19 cellular contexts compared by ENCODE assay signal in genomic region chr2:149213764-149214493, GRCh38.
"Had no signal": no experiment of that assay in that cellular context is flagged by ENCODE, and none has a peak within 500 bp of the region (broad histone marks: within the 10 kb centered on the region; RNA-seq: fewer than 3 reads in every experiment).

No MANE protein-coding gene starts in this region.

- DNase-seq: activated CD4-positive, alpha-beta T cell treated with anti-CD3 and anti-CD28 coated beads for 1 hour; activated CD4-positive, alpha-beta T cell treated with anti-CD3 and anti-CD28 coated beads, Interleukin-2, amount 50 U/mL, for 4 hours; activated naive CD4-positive, alpha-beta T cell treated with anti-CD3 and anti-CD28 coated beads for 36 hours; activated naive CD8-positive, alpha-beta T cell treated with anti-CD3 and anti-CD28 coated beads, Interleukin-2, amount 50 U/mL, for 24 hours; cerebellar nuclear complex; effector memory CD4-positive, alpha-beta T cell; foreskin melanocyte; heart left ventricle; midbrain; stimulated activated CD4-positive, alpha-beta T cell treated with anti-CD3 and anti-CD28 coated beads, Interleukin-12 subunit alpha, Interleukin-12 subunit beta, amount 100 ng/mL, for 4 hours; stimulated activated CD4-positive, alpha-beta T cell treated with anti-CD3 and anti-CD28 coated beads, Interleukin-2, amount 100 ng/mL, for 24 hours; stomach had no signal

- H3K27ac Mint-ChIP-seq: activated naive CD4-positive, alpha-beta T cell treated with anti-CD3 and anti-CD28 coated beads for 36 hours; activated naive CD8-positive, alpha-beta T cell treated with anti-CD3 and anti-CD28 coated beads, Interleukin-2, amount 50 U/mL, for 24 hours; activated T-helper 2 cell treated with anti-CD3 and anti-CD28 coated beads, Interferon-gamma antibody, Interleukin-2, Interleukin-4, amounts not matched to agents 10 μg/mL and 5 μg/mL and 100 μg/mL, durations not matched to agents 14 hours and 24 hours and 36 hours had no signal

- H3K4me3 Mint-ChIP-seq: activated naive CD4-positive, alpha-beta T cell treated with anti-CD3 and anti-CD28 coated beads for 36 hours; activated naive CD8-positive, alpha-beta T cell treated with anti-CD3 and anti-CD28 coated beads, Interleukin-2, amount 50 U/mL, for 24 hours; neural crest cell had no signal

- H3K27me3 ChIP-seq: ascending aorta, breast epithelium, heart left ventricle, stomach had no signal

- H3K4me1 ChIP-seq: ascending aorta, breast epithelium, heart left ventricle, stomach had no signal

- H3K36me3 ChIP-seq: ascending aorta, breast epithelium, heart left ventricle had no signal

- H3K9me3 Mint-ChIP-seq: activated naive CD4-positive, alpha-beta T cell treated with anti-CD3 and anti-CD28 coated beads for 36 hours; activated T-helper 2 cell treated with anti-CD3 and anti-CD28 coated beads, Interferon-gamma antibody, Interleukin-2, Interleukin-4, amounts not matched to agents 10 μg/mL and 5 μg/mL and 100 μg/mL, durations not matched to agents 14 hours and 24 hours and 36 hours had no signal

- H3K4me3 ChIP-seq: ascending aorta, breast epithelium, heart left ventricle, lung, stomach had no signal

- H3K4me1 Mint-ChIP-seq: activated naive CD8-positive, alpha-beta T cell treated with anti-CD3 and anti-CD28 coated beads, Interleukin-2, amount 50 U/mL, for 24 hours; neural crest cell had no signal

- H3K27ac ChIP-seq: ascending aorta, breast epithelium, heart left ventricle, stomach, VCaP had no signal

- ATAC-seq: activated naive CD8-positive, alpha-beta T cell treated with anti-CD3 and anti-CD28 coated beads, Interleukin-2, amount 50 U/mL, for 24 hours; heart left ventricle had no signal

- FAIRE-seq: urothelium cell line had no signal

- H3K9me3 ChIP-seq: ascending aorta, breast epithelium, heart left ventricle, stomach had no signal
